Comparison of ENCODE assay signal across 9 cellular contexts in genomic region chr2:28661589-28662001, GRCh38.
DNase-seq lines count a peak whose midpoint lies in the region; ATAC-seq, FAIRE-seq and TF ChIP-seq lines count a peak whose summit lies in the region.
"Had no signal": no experiment of that assay in that cellular context is flagged by ENCODE, and none has a peak within 500 bp of the region (broad histone marks: within the 10 kb centered on the region; RNA-seq: fewer than 3 reads in every experiment).

No MANE protein-coding gene starts in this region.

- peak overlapping the region; percentile 59 for H3K4me3 Mint-ChIP-seq in astrocyte (ENCODE audit: unreplicated experiment)

- H2AFZ ChIP-seq in astrocyte (ENCODE audit: low read depth, low read length) (no peak overlapping the region), smooth muscle cell (ENCODE audit: low read depth) (no peak overlapping the region)

- DNase-seq in H4 (ENCODE audit: low spot score), result peak; percentile 38
- peak; percentile 80 for DNase-seq in astrocyte (ENCODE audit: low read depth)
- DNase-seq in hepatic stellate cell (ENCODE audit: low spot score), result peak; percentile 65
- DNase-seq in smooth muscle cell (lab: John Stamatoyannopoulos, UW; ENCODE audit: unreplicated experiment), result no peak
- DNase-seq in occipital lobe (lab: John Stamatoyannopoulos, UW), result no peak
- DNase-seq in NCI-H2107 treated with DMSO at 0.1 percent for 48 hours (lab: John Stamatoyannopoulos, UW; ENCODE audit: unreplicated experiment), result no peak
- no peak for DNase-seq in medulla oblongata (ENCODE audit: extremely low spot score)

- no peaks in the 10 kb centered on the region for H3K79me2 ChIP-seq in astrocyte (ENCODE audit: insufficient read depth, low read length)
- no peaks in the 10 kb centered on the region for H3K79me2 ChIP-seq in smooth muscle cell (ENCODE audit: low read depth)

- WGBS in smooth muscle cell (ENCODE audit: low lambda C conversion rate), result 47% methylated on average over 5 of the region's 5 CpGs

- peak overlapping the region; percentile 71 for H3K27ac Mint-ChIP-seq in astrocyte (ENCODE audit: unreplicated experiment)

- H3K36me3 ChIP-seq in astrocyte (ENCODE audit: insufficient read depth, low read length) (no peaks in the 10 kb centered on the region), smooth muscle cell (ENCODE audit: low read depth) (no peaks in the 10 kb centered on the region)
- H3K36me3 ChIP-seq: neutrophil had no signal

- H3K9me3 ChIP-seq in astrocyte (ENCODE audit: insufficient read depth, low read depth, low read length) (no peaks in the 10 kb centered on the region), smooth muscle cell (replicated peaks; ENCODE audit: low read depth) (no peaks in the 10 kb centered on the region)
- H3K9me3 ChIP-seq: neutrophil had no signal

- no peaks in the 10 kb centered on the region for H3K27me3 ChIP-seq in astrocyte (ENCODE audit: insufficient read depth, low read length)
- H3K27me3 ChIP-seq in smooth muscle cell (ENCODE audit: low read depth), result no peaks in the 10 kb centered on the region
- H3K27me3 ChIP-seq: neutrophil had no signal

- H3F3A ChIP-seq in smooth muscle cell (ENCODE audit: low read depth), result peaks cover 13% of the 10 kb centered on the region

- H4K20me1 ChIP-seq in astrocyte (ENCODE audit: insufficient read depth, low read length) (no peaks in the 10 kb centered on the region), smooth muscle cell (ENCODE audit: low read depth) (no peaks in the 10 kb centered on the region)

- H3K9ac ChIP-seq in astrocyte (ENCODE audit: low read length) (no peak overlapping the region), smooth muscle cell (ENCODE audit: low read depth) (no peak overlapping the region)

- no peak overlapping the region for H3K4me3 ChIP-seq in astrocyte (ENCODE audit: insufficient read depth, low read depth, low read length)
- H3K4me3 ChIP-seq in smooth muscle cell, result no peak overlapping the region

- H3K36me3 Mint-ChIP-seq in astrocyte (ENCODE audit: low read depth, unreplicated experiment), result peaks cover 4% of the 10 kb centered on the region

- H3K9me3 Mint-ChIP-seq in astrocyte (ENCODE audit: unreplicated experiment), result peaks cover 2% of the 10 kb centered on the region

- FAIRE-seq in astrocyte (lab: Jason Lieb, UNC), result no peak

- peaks cover 2% of the 10 kb centered on the region for H3K27me3 Mint-ChIP-seq in astrocyte (ENCODE audit: low read depth, unreplicated experiment)

- H3K27ac ChIP-seq in astrocyte (ENCODE audit: low read depth, low read length), result peak overlapping the region; percentile 8
- H3K27ac ChIP-seq in smooth muscle cell (ENCODE audit: low read depth), result peak overlapping the region; percentile 74
- H3K27ac ChIP-seq: neutrophil had no signal

- H3K4me1 ChIP-seq in astrocyte (ENCODE audit: insufficient read depth, low read length), result peaks cover 49% of the 10 kb centered on the region
- H3K4me1 ChIP-seq in smooth muscle cell (ENCODE audit: low read depth), result peaks cover 16% of the 10 kb centered on the region

- H3K4me1 Mint-ChIP-seq in astrocyte (ENCODE audit: low read depth, unreplicated experiment), result peaks cover 50% of the 10 kb centered on the region

- ATAC-seq in GM21515 (IDR thresholded peaks at IDR 0.05; ENCODE audit: unreplicated experiment), result no peak

- H3K4me2 ChIP-seq in astrocyte (ENCODE audit: low read length) (peak overlapping the region; percentile 38), smooth muscle cell (no peak overlapping the region)

- TF ChIP-seq CTCF in astrocyte (IDR thresholded peaks at IDR 0.05; ENCODE audit: insufficient read depth, low read depth, low read length) (no peak), smooth muscle cell (IDR thresholded peaks at IDR 0.05; ENCODE audit: borderline replicate concordance, insufficient read depth, poor library complexity, severe bottlenecking) (no peak)

Comparison
In these comparisons a context has a peak if more than half of its experiments do, and no peak if none do; other contexts are left out.
1. DNase-seq: peak in H4 (single experiment), astrocyte (single experiment) and hepatic stellate cell (single experiment); none in smooth muscle cell (single experiment), occipital lobe (single experiment), NCI-H2107 treated with DMSO at 0.1 percent for 48 hours (single experiment) and medulla oblongata (single experiment).